Comparison of ENCODE assay signal across 1 cellular context in the genomic region with DNA sequence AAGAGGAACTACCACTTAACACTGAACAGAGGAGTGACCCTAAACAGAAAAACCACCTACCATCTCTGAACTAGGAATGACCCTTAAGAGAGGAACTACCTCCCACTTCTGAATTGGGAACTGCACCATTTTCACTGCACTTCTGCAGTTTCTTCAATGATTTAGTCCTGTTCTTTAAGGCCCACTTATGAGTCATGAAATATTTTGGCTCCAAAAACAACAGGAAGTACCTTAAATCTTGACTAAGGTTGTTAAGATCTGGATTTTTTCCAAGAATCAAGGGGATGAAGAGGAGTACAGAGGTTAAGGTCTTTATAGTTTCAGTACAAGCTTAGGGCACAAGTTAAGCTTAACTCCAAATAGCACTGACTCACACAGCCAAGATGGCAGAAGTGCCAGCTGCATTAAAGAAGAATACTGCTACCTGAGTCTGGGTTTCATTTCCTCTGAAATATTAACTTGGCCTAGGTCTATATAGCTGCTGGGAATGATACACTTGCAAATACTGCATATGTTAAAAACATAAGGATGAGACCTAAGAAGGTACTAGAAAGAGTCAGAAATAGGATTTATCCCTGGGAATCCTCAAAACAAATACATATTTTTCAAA.
TF ChIP-seq lines count a peak whose summit lies in the region.

No MANE protein-coding gene starts in this region.

TF ChIP-seq in HEK293, 187 proteins besides CTCF, POLR2A, EP300 and RAD21 (continued from another document):
- TF ChIP-seq ZSCAN18 (tag by site-specific recombination; IDR thresholded peaks at IDR 0.05), result no peak
- TF ChIP-seq PRDM10 (tag by site-specific recombination; IDR thresholded peaks at IDR 0.05), result 0 out of 2 replicates have a peak, but pooled peaks have one; percentile 30
